Comparison of ENCODE assay signal across 6 cellular contexts in the genomic region with DNA sequence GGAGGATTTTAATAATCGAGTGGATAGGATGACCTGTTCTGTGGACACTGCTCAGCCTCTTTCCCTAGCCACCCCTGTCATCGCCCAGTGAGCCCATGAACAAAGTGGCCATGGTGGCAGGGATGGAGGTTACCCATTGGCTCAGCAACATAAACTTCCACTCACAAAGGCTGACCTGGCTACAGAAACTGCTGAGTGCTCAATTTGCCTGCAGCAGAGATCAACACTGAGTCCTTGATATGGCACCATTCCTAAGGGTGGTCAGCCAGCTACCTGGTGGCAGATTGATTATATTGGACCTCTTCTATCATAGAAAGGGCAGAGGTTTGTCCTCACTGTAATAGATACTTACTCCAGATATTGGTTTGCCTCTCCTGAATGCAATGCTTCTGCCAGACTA.
"Had no signal": no experiment of that assay in that cellular context is flagged by ENCODE, and none has a peak within 500 bp of the region (broad histone marks: within the 10 kb centered on the region; RNA-seq: fewer than 3 reads in every experiment).

No MANE protein-coding gene starts in this region.

- FAIRE-seq: K562 had no signal

- H3K9ac ChIP-seq: KMS-11 had no signal

- H3K4me3 ChIP-seq: K562 had no signal

- ATAC-seq: K562 had no signal

- H3K27ac ChIP-seq: HL-60, KMS-11 had no signal

- H3K4me2 ChIP-seq: KMS-11 had no signal

- DNase-seq: IMR-90, KBM-7, KG1 had no signal
